8 cellular contexts compared by ENCODE assay signal in the genomic region with DNA sequence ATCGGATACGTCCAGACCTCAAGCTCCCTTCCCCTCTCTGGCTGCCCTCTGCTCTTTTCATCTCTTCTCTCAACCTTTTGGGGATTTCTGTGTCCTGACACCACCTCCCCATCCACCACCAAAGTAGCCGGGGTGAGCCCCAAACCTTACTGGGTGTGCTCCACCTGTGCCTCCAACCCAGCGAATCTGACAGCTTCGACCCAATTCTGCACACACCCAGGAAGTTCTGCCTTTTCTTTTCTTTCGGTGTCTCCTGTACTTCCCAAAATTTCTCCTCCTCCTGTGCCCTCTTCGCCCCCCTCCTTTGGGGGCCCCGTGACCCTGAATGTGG. TPM values are rescaled to one million over a fixed set of nuclear protein-coding genes. Genes with fewer than 3 reads are reported as not detected.
DNase-seq lines count a peak whose midpoint lies in the region; ATAC-seq and TF ChIP-seq lines count a peak whose summit lies in the region.

No MANE protein-coding gene starts in this region.

- H3K27ac ChIP-seq in DOHH2 (ENCODE audit: low read depth, low read length) (no peak overlapping the region), SU-DHL-6 (ENCODE audit: low read depth, low read length) (no peak overlapping the region; the same call in 1 of the 2 replicates), fibroblast of lung (ENCODE audit: insufficient read depth, low read length) (peak overlapping the region; percentile 99), trophoblast cell (ENCODE audit: low read depth, low read length) (peak overlapping the region; percentile 100)

- H3K4me2 ChIP-seq in DOHH2 (ENCODE audit: low read length) (peak overlapping the region; percentile 80), SU-DHL-6 (ENCODE audit: low read depth, low read length, poor library complexity, severe bottlenecking) (peak overlapping the region; percentile 71), fibroblast of lung (ENCODE audit: extremely low read depth, insufficient read depth, low read length) (peak overlapping the region; percentile 98), trophoblast cell (ENCODE audit: low read length) (peak overlapping the region; percentile 76)

- no peaks in the 10 kb centered on the region for H3K27me3 ChIP-seq in DOHH2 (ENCODE audit: control insufficient read depth, low read length)
- H3K27me3 ChIP-seq in SU-DHL-6 (ENCODE audit: low read length), result no peaks in the 10 kb centered on the region
- H3K27me3 ChIP-seq in fibroblast of lung (ENCODE audit: control insufficient read depth, insufficient read depth, low read length), result no peaks in the 10 kb centered on the region
- H3K27me3 ChIP-seq in trophoblast cell (ENCODE audit: insufficient read depth, low read length), result no peaks in the 10 kb centered on the region

- H3K9me2 ChIP-seq in DOHH2 (replicated peaks; ENCODE audit: control insufficient read depth, low read length) (no peaks in the 10 kb centered on the region), SU-DHL-6 (replicated peaks; ENCODE audit: insufficient read depth, low read length) (no peaks in the 10 kb centered on the region)

- peak overlapping the region; percentile 95 for H3K14ac ChIP-seq in trophoblast cell (ENCODE audit: low read length)

- peak overlapping the region; percentile 94 for H4K8ac ChIP-seq in trophoblast cell (ENCODE audit: low read depth, low read length)

- H3K36me3 ChIP-seq in DOHH2 (ENCODE audit: control insufficient read depth, low read length) (peaks cover 18% of the 10 kb centered on the region), SU-DHL-6 (ENCODE audit: low read length) (no peaks in the 10 kb centered on the region), fibroblast of lung (ENCODE audit: control insufficient read depth, insufficient read depth, low read length) (no peaks in the 10 kb centered on the region), trophoblast cell (ENCODE audit: control insufficient read depth in 1 of 2, insufficient read depth in 2 of 2, low read length in 2 of 2) (no peaks in the 10 kb centered on the region)

- ATAC-seq in HG03378 (IDR thresholded peaks at IDR 0.05; ENCODE audit: unreplicated experiment), result no peak
- ATAC-seq in HG03025 (IDR thresholded peaks at IDR 0.05; ENCODE audit: low FRiP score, unreplicated experiment), result no peak

- peak overlapping the region; percentile 62 for H2BK12ac ChIP-seq in trophoblast cell (ENCODE audit: low read length)

- DNase-seq in fibroblast of lung (ENCODE audit: low read depth in 2 of 2) (no peak), trophoblast cell (no peak), hypothalamus (lab: John Stamatoyannopoulos, UW) (no peak), RPMI8226 (no peak)

- H2AFZ ChIP-seq in SU-DHL-6 (ENCODE audit: low read depth, low read length, severe bottlenecking) (no peak overlapping the region), fibroblast of lung (ENCODE audit: low read length) (peak overlapping the region; percentile 44), trophoblast cell (ENCODE audit: insufficient read depth, low read length, poor library complexity) (peak overlapping the region; percentile 89)

- peaks cover 22% of the 10 kb centered on the region for H3K79me1 ChIP-seq in trophoblast cell (ENCODE audit: low read length)

- H3K79me2 ChIP-seq in DOHH2 (ENCODE audit: control insufficient read depth, low read length) (no peaks in the 10 kb centered on the region), SU-DHL-6 (ENCODE audit: insufficient read depth, low read length) (no peaks in the 10 kb centered on the region), fibroblast of lung (ENCODE audit: control insufficient read depth, insufficient read depth, low read length) (peaks cover 19% of the 10 kb centered on the region), trophoblast cell (ENCODE audit: control insufficient read depth, insufficient read depth, low read length, poor library complexity) (peaks cover 13% of the 10 kb centered on the region)

- H3F3A ChIP-seq in DOHH2 (ENCODE audit: control insufficient read depth, insufficient read depth) (peaks cover 3% of the 10 kb centered on the region; the same call in 1 of the 2 replicates), SU-DHL-6 (ENCODE audit: insufficient read depth) (peaks cover 13% of the 10 kb centered on the region)

- H2AK5ac ChIP-seq in trophoblast cell (ENCODE audit: low read length), result peak overlapping the region; percentile 78

- peak overlapping the region; percentile 85 for H3K9ac ChIP-seq in SU-DHL-6 (ENCODE audit: low read length)
- peak overlapping the region; percentile 100 for H3K9ac ChIP-seq in fibroblast of lung (ENCODE audit: insufficient read depth, low read length)
- H3K9ac ChIP-seq in trophoblast cell (ENCODE audit: low read length), result peak overlapping the region; percentile 54

- H3K9me3 ChIP-seq in DOHH2 (ENCODE audit: control insufficient read depth, insufficient read depth, low read length) (no peaks in the 10 kb centered on the region), SU-DHL-6 (ENCODE audit: insufficient read depth, low read length) (no peaks in the 10 kb centered on the region), fibroblast of lung (ENCODE audit: control insufficient read depth, insufficient read depth, low read depth, low read length) (no peaks in the 10 kb centered on the region), trophoblast cell (ENCODE audit: insufficient read depth, low read depth, low read length) (no peaks in the 10 kb centered on the region)

- peak overlapping the region; percentile 95 for H3K18ac ChIP-seq in trophoblast cell (ENCODE audit: low read length)

- peak overlapping the region; percentile 88 for H3K4ac ChIP-seq in trophoblast cell (ENCODE audit: low read depth, low read length)

- H4K12ac ChIP-seq in trophoblast cell (ENCODE audit: low read depth, low read length), result peak overlapping the region; percentile 86

- no CpG with 5 or more reads among the region's 8 CpGs for WGBS in trophoblast cell (ENCODE audit: extremely low coverage, insufficient coverage, insufficient read length)

- peak overlapping the region; percentile 95 for H2BK120ac ChIP-seq in trophoblast cell (ENCODE audit: insufficient read depth, low read length, poor library complexity)

- no peak for TF ChIP-seq CTCF in DOHH2 (IDR thresholded peaks at IDR 0.05; ENCODE audit: low read depth, low read length, poor library complexity, severe bottlenecking)
- no peak for TF ChIP-seq CTCF in SU-DHL-6 (IDR thresholded peaks at IDR 0.05; ENCODE audit: insufficient read depth, low read length, poor library complexity, severe bottlenecking)
- no peak for TF ChIP-seq CTCF in fibroblast of lung (conservative IDR thresholded peaks at IDR 0.05 in 1 of 2, IDR thresholded peaks at IDR 0.05 in 1 of 2; ENCODE audit: low read depth in 1 of 2, low read length in 2 of 2)

- H2BK5ac ChIP-seq in trophoblast cell (ENCODE audit: low read depth, low read length, poor library complexity), result peak overlapping the region; percentile 90

- H3K4me1 ChIP-seq in DOHH2 (ENCODE audit: control insufficient read depth, low read length) (peaks cover 23% of the 10 kb centered on the region), fibroblast of lung (ENCODE audit: control insufficient read depth, extremely low read depth, insufficient read depth, low read length) (peaks cover 30% of the 10 kb centered on the region), trophoblast cell (ENCODE audit: control insufficient read depth in 1 of 2, insufficient read depth in 2 of 2, low read length in 2 of 2) (peaks cover 20 to 24% of the 10 kb centered on the region in 2 experiments)

- no peak overlapping the region for H3K23ac ChIP-seq in trophoblast cell (ENCODE audit: low read length)

- H3K4me3 ChIP-seq in DOHH2 (ENCODE audit: low read length) (peak overlapping the region; percentile 76), SU-DHL-6 (ENCODE audit: insufficient read depth, low read length, poor library complexity, severe bottlenecking) (peak overlapping the region; percentile 71), fibroblast of lung (replicated peaks in 1 of 4; ENCODE audit: control extremely low read depth in 1 of 4, insufficient read depth in 1 of 4, low read depth in 3 of 4, low read length in 4 of 4) (peak overlapping the region; percentile 77 to 97 (median 90)), trophoblast cell (ENCODE audit: low read depth, low read length) (peak overlapping the region; percentile 72)

- no peaks in the 10 kb centered on the region for H4K20me1 ChIP-seq in DOHH2 (ENCODE audit: control insufficient read depth, insufficient read depth, low read depth, low read length)
- H4K20me1 ChIP-seq in SU-DHL-6 (ENCODE audit: low read depth, low read length), result no peaks in the 10 kb centered on the region
- no peaks in the 10 kb centered on the region for H4K20me1 ChIP-seq in fibroblast of lung (ENCODE audit: control insufficient read depth, extremely low read depth, insufficient read depth, low read length)

- H4K91ac ChIP-seq in trophoblast cell (ENCODE audit: low read depth, low read length), result peak overlapping the region; percentile 95

RNA-seq across cellular contexts. Expression of a gene that starts 0.6 kb away (rescaled TPM):
- total RNA-seq in fibroblast of lung, result 8.8 and 9.0 TPM in 2 replicates
- 8.4 and 11.9 TPM in 2 replicates for polyA plus RNA-seq in fibroblast of lung
- 12.4 and 16.5 TPM in 2 replicates for polyA plus RNA-seq in fibroblast of lung (2012)
- polyA minus RNA-seq in fibroblast of lung (ENCODE audit: low replicate concordance), result 14.4 and 26.7 TPM in 2 replicates
- 15.8 and 17.2 TPM in 2 replicates for polyA plus RNA-seq in trophoblast cell (2013)

RNA-seq across cellular contexts. Expression of a gene that starts 2.4 kb away (rescaled TPM):
- not detected in 2 replicates for total RNA-seq in fibroblast of lung
- polyA plus RNA-seq in fibroblast of lung, result not detected in 2 replicates
- not detected in 2 replicates for polyA plus RNA-seq in fibroblast of lung (2012)
- polyA minus RNA-seq in fibroblast of lung (ENCODE audit: low replicate concordance), result not detected in 2 replicates
- polyA plus RNA-seq in trophoblast cell (2013), result not detected in 2 replicates

RNA-seq across cellular contexts. Expression of a gene that starts 16.2 kb away (rescaled TPM):
- 2.1 and 3.9 TPM in 2 replicates for total RNA-seq in fibroblast of lung
- polyA plus RNA-seq in fibroblast of lung, result 0.06 and 0.40 TPM in 2 replicates
- 3.7 and 4.6 TPM in 2 replicates for polyA plus RNA-seq in fibroblast of lung (2012)
- polyA minus RNA-seq in fibroblast of lung (ENCODE audit: low replicate concordance), result 4.8 TPM in 1 of 2 replicates, not detected in the other
- 12.8 and 15.8 TPM in 2 replicates for polyA plus RNA-seq in trophoblast cell (2013)

RNA-seq across cellular contexts. Expression of a gene that starts 23.4 kb away (rescaled TPM):
- 18.2 and 20.1 TPM in 2 replicates for total RNA-seq in fibroblast of lung
- 6.0 and 8.3 TPM in 2 replicates for polyA plus RNA-seq in fibroblast of lung
- polyA plus RNA-seq in fibroblast of lung (2012), result 9.6 and 10.8 TPM in 2 replicates
- 34.3 and 36.6 TPM in 2 replicates for polyA minus RNA-seq in fibroblast of lung (ENCODE audit: low replicate concordance)
- polyA plus RNA-seq in trophoblast cell (2013), result 12.6 and 14.0 TPM in 2 replicates

RNA-seq across cellular contexts. Expression of a gene that starts 28.4 kb away (rescaled TPM):
- 0.66 and 1.0 TPM in 2 replicates for total RNA-seq in fibroblast of lung
- polyA plus RNA-seq in fibroblast of lung, result 0.15 and 0.20 TPM in 2 replicates
- polyA plus RNA-seq in fibroblast of lung (2012), result 0.13 and 0.29 TPM in 2 replicates
- 0.24 and 0.48 TPM in 2 replicates for polyA minus RNA-seq in fibroblast of lung (ENCODE audit: low replicate concordance)
- polyA plus RNA-seq in trophoblast cell (2013), result 3.4 TPM in 2 replicates

Comparison
In these comparisons a context has a peak if more than half of its experiments do, and no peak if none do; other contexts are left out.
1. H3K27ac ChIP-seq: peak in fibroblast of lung (single experiment) and trophoblast cell (single experiment); none in DOHH2 (single experiment) and SU-DHL-6 (single experiment).
2. Peak in every context shown above with its lines, with median percentiles within 50 percentile points of each other: H3K4me2 ChIP-seq, H3K4me3 ChIP-seq and H3K9ac ChIP-seq.